In the genomic region with DNA sequence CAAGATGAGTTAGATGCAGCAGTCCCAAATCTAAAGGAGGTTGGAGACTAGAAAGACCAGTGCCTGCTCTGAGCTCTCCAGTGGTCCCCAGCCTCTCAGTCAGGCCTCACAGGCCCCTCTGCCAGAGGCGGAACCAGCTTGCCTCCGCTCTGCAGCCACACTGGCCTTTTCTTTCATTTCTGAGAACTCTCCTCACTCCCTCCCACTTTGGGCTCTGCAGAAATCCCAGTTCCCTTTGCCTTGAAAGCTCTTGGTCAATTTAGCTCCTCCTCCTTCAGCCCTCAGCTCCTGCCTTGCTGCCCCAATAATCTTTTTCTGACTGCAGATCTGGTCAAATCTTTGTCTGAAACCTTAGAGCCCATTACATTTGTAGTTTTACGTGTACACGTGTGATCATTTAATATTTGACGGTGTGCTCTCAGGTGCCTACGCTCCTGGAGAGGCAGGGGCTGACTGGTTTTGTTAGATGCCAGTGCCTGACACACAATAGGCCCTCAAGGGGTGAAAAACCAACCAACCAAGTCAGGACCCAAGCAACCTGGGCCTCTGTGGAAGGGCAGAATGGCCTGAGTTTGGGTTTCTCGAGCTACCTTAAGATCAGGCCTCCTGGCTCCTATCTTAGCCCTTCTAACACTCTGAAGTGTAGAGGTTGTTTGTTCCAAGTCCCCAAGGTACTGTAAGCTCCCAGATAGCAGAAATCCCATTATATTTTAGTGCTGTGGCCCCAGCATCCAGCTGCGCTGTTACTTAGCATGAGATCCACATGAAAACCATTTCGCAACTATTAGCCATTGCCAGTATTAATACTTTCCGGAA, we compare ENCODE assay signal across 8 cellular contexts. TPM values are rescaled to one million over a fixed set of nuclear protein-coding genes. Genes with fewer than 3 reads are reported as not detected.
A peak's percentile ranks its signal among the peaks of the same experiment; 100 is the strongest.
DNase-seq lines count a peak whose midpoint lies in the region; ATAC-seq and TF ChIP-seq lines count a peak whose summit lies in the region.

No MANE protein-coding gene starts in this region.

- H3K27ac ChIP-seq in neural progenitor cell, result peak overlapping the region; percentile 54

- H4K20me1 ChIP-seq in neural progenitor cell (ENCODE audit: low read depth), result peaks cover 29% of the 10 kb centered on the region

- H2AFZ ChIP-seq in neural progenitor cell (replicated peaks), result peak overlapping the region; percentile 75

- H3K4me1 Mint-ChIP-seq in activated CD4-positive, alpha-beta T cell treated with anti-CD3 and anti-CD28 coated beads, Interleukin-2, amount 10 ng/mL, durations not matched to agents 24 days and 14 days, result peaks cover 24% of the 10 kb centered on the region
- H3K4me1 Mint-ChIP-seq in neural progenitor cell, result peaks cover 49% of the 10 kb centered on the region

- H3K27me3 Mint-ChIP-seq in activated CD4-positive, alpha-beta T cell treated with anti-CD3 and anti-CD28 coated beads, Interleukin-2, amount 10 ng/mL, durations not matched to agents 24 days and 14 days, result peaks cover 1% of the 10 kb centered on the region
- peaks cover 2% of the 10 kb centered on the region for H3K27me3 Mint-ChIP-seq in neural progenitor cell (ENCODE audit: insufficient read depth, low read depth)

- H3K4me3 ChIP-seq in fibroblast of villous mesenchyme (ENCODE audit: low read depth, low read length), result peak overlapping the region; percentile 62
- H3K4me3 ChIP-seq in neural progenitor cell, result peak overlapping the region; percentile 63

- H3K9me3 ChIP-seq in neural progenitor cell (ENCODE audit: low read depth), result no peaks in the 10 kb centered on the region

- no peaks in the 10 kb centered on the region for H3K9me3 Mint-ChIP-seq in activated CD4-positive, alpha-beta T cell treated with anti-CD3 and anti-CD28 coated beads, Interleukin-2, amount 10 ng/mL, durations not matched to agents 24 days and 14 days
- peaks cover 2% of the 10 kb centered on the region for H3K9me3 Mint-ChIP-seq in neural progenitor cell

- intact Hi-C loops in activated CD4-positive, alpha-beta T cell treated with anti-CD3 and anti-CD28 coated beads, Interleukin-2, amount 10 ng/mL, durations not matched to agents 24 days and 14 days (cut with micrococcal nuclease), result loop anchor here (5.0 kb wide), 2 partner anchors 279 to 449 kb away; a partner anchor contains a TSS

- H3K4me1 ChIP-seq in neural progenitor cell, result peaks cover 49% of the 10 kb centered on the region

- DNase-seq in activated CD4-positive, alpha-beta T cell treated with anti-CD3 and anti-CD28 coated beads, Interleukin-2, amount 10 ng/mL, durations not matched to agents 24 days and 14 days, result peak; percentile 62
- DNase-seq in activated CD4-positive, alpha-beta T cell treated with anti-CD3 and anti-CD28 coated beads for 48 hours, result no peak
- peak; percentile 72 for DNase-seq in SW480 (ENCODE audit: low spot score)
- peak; percentile 38 for DNase-seq in fibroblast of villous mesenchyme (ENCODE audit: low read depth)
- peak; percentile 81 for DNase-seq in neural progenitor cell (ENCODE audit: low spot score)
- DNase-seq in NCI-H2107 (lab: John Stamatoyannopoulos, UW), result no peak

- H3K36me3 Mint-ChIP-seq in activated CD4-positive, alpha-beta T cell treated with anti-CD3 and anti-CD28 coated beads, Interleukin-2, amount 10 ng/mL, durations not matched to agents 24 days and 14 days (ENCODE audit: low read depth), result peaks cover 8% of the 10 kb centered on the region
- H3K36me3 Mint-ChIP-seq in neural progenitor cell, result peaks cover 4% of the 10 kb centered on the region

- peaks cover 26% of the 10 kb centered on the region for H3F3A ChIP-seq in neural progenitor cell (ENCODE audit: low read depth)

- no peak for ATAC-seq in HG02610 (IDR thresholded peaks at IDR 0.05; ENCODE audit: unreplicated experiment)
- no peak for ATAC-seq in GM18867 (IDR thresholded peaks at IDR 0.05; ENCODE audit: unreplicated experiment)

- H3K4me3 Mint-ChIP-seq in activated CD4-positive, alpha-beta T cell treated with anti-CD3 and anti-CD28 coated beads, Interleukin-2, amount 10 ng/mL, durations not matched to agents 24 days and 14 days, result peak overlapping the region; percentile 39
- H3K4me3 Mint-ChIP-seq in neural progenitor cell, result peak overlapping the region; percentile 87

- peak overlapping the region; percentile 79 for H3K4me2 ChIP-seq in neural progenitor cell

- TF ChIP-seq CTCF in fibroblast of villous mesenchyme (IDR thresholded peaks at IDR 0.05; ENCODE audit: insufficient read depth, low read depth, low read length), result no peak
- no peak for TF ChIP-seq CTCF in neural progenitor cell (IDR thresholded peaks at IDR 0.05)

- H3K27me3 ChIP-seq in neural progenitor cell, result no peaks in the 10 kb centered on the region

- no peaks in the 10 kb centered on the region for H3K36me3 ChIP-seq in neural progenitor cell

- peaks cover 35% of the 10 kb centered on the region for H3K79me2 ChIP-seq in neural progenitor cell (ENCODE audit: low read depth)

- H3K27ac Mint-ChIP-seq in activated CD4-positive, alpha-beta T cell treated with anti-CD3 and anti-CD28 coated beads, Interleukin-2, amount 10 ng/mL, durations not matched to agents 24 days and 14 days, result peak overlapping the region; percentile 62
- H3K27ac Mint-ChIP-seq in neural progenitor cell, result peak overlapping the region; percentile 31

- H3K9ac ChIP-seq in neural progenitor cell, result no peak overlapping the region

RNA-seq across cellular contexts. Expression of a gene that starts 1.1 kb away (rescaled TPM):
- total RNA-seq in activated CD4-positive, alpha-beta T cell treated with anti-CD3 and anti-CD28 coated beads, Interleukin-2, amount 10 ng/mL, durations not matched to agents 24 days and 14 days, result 86.6 and 94.5 TPM in 2 replicates
- total RNA-seq in fibroblast of villous mesenchyme (61.3 and 80.2 TPM in 2 replicates), neural progenitor cell (ENCODE audit: low replicate concordance) (56.3 and 89.8 TPM in 2 replicates)

Comparison
In these comparisons a context has a peak if more than half of its experiments do, and no peak if none do; other contexts are left out.
1. DNase-seq: peak in activated CD4-positive, alpha-beta T cell treated with anti-CD3 and anti-CD28 coated beads, Interleukin-2, amount 10 ng/mL, durations not matched to agents 24 days and 14 days (single experiment), SW480 (single experiment), fibroblast of villous mesenchyme (single experiment) and neural progenitor cell (single experiment); none in activated CD4-positive, alpha-beta T cell treated with anti-CD3 and anti-CD28 coated beads for 48 hours (single experiment) and NCI-H2107 (single experiment).